Comparison of ENCODE assay signal across 21 cellular contexts in genomic region chrX:132207996-132208395, GRCh38. TPM values are rescaled to one million over a fixed set of nuclear protein-coding genes. Genes with fewer than 3 reads are reported as not detected.
DNase-seq lines count a peak whose midpoint lies in the region; ATAC-seq, FAIRE-seq and TF ChIP-seq lines count a peak whose summit lies in the region.
"Had no signal": no experiment of that assay in that cellular context is flagged by ENCODE, and none has a peak within 500 bp of the region (broad histone marks: within the 10 kb centered on the region; RNA-seq: fewer than 3 reads in every experiment).

No MANE protein-coding gene starts in this region.

- peaks cover 45% of the 10 kb centered on the region for H3K79me2 ChIP-seq in Loucy (ENCODE audit: insufficient read depth, low read length)

- FAIRE-seq in D721Med (lab: Jason Lieb, UNC) (no peak), urothelium cell line (lab: Jason Lieb, UNC) (no peak)
- FAIRE-seq: GM12878, H54 had no signal

- peaks cover 20% of the 10 kb centered on the region for H3K4me1 ChIP-seq in CD8-positive, alpha-beta T cell (ENCODE audit: insufficient read depth, low read length)
- peaks cover 33% of the 10 kb centered on the region for H3K4me1 ChIP-seq in Loucy (ENCODE audit: insufficient read depth, low read length, poor library complexity, severe bottlenecking)
- H3K4me1 ChIP-seq: Caco-2, SJSA1 had no signal

- no peak overlapping the region for H3K27ac ChIP-seq in CD8-positive, alpha-beta T cell (ENCODE audit: low read depth, low read length)
- H3K27ac ChIP-seq: BLaER1, SJSA1 had no signal

- POLR2A ChIA-PET in CD8-positive, alpha-beta T cell (lab: Charles Lee) = no interaction called here

- H3K27ac Mint-ChIP-seq in CD8-positive, alpha-beta T cell = no peak overlapping the region
- H3K27ac Mint-ChIP-seq in progenitor cell of endocrine pancreas = peak overlapping the region; percentile 77
- H3K27ac Mint-ChIP-seq: CD4-positive, alpha-beta T cell; IgD-negative memory B cell had no signal

- H2AFZ ChIP-seq in Loucy (ENCODE audit: low read length) = no peak overlapping the region

- peaks cover 12% of the 10 kb centered on the region for H4K20me1 ChIP-seq in Loucy (ENCODE audit: insufficient read depth, low read length, poor library complexity, severe bottlenecking)

- intact Hi-C loops in CD8-positive, alpha-beta T cell (cut with DNase I, micrococcal nuclease) = no loop called here

- no peaks in the 10 kb centered on the region for H3K9me3 ChIP-seq in CD8-positive, alpha-beta T cell (ENCODE audit: low read length)
- no peaks in the 10 kb centered on the region for H3K9me3 ChIP-seq in Loucy (ENCODE audit: insufficient read depth, low read depth, low read length)
- H3K9me3 ChIP-seq: BLaER1, Caco-2, SJSA1 had no signal

- TF ChIP-seq CTCF in CD8-positive, alpha-beta T cell (IDR thresholded peaks at IDR 0.05) = no peak
- no peak for TF ChIP-seq CTCF in Loucy (conservative IDR thresholded peaks at IDR 0.05; ENCODE audit: low read length)
- TF ChIP-seq CTCF in progenitor cell of endocrine pancreas (IDR thresholded peaks at IDR 0.05; ENCODE audit: unreplicated experiment) = no peak
- no peak for TF ChIP-seq CTCF in D721Med (IDR thresholded peaks at IDR 0.05; ENCODE audit: insufficient read depth, missing control alignments)

- no peak overlapping the region for H3K9ac ChIP-seq in Loucy (ENCODE audit: low read depth, low read length, poor library complexity, severe bottlenecking)
- H3K9ac ChIP-seq: BLaER1 had no signal

- H3F3A ChIP-seq in Loucy (ENCODE audit: low read depth) = no peaks in the 10 kb centered on the region

- H3K9me2 ChIP-seq in Loucy (replicated peaks; ENCODE audit: low read depth, low read length) = no peaks in the 10 kb centered on the region

- no peaks in the 10 kb centered on the region for H3K9me3 Mint-ChIP-seq in CD8-positive, alpha-beta T cell
- peaks cover 4% of the 10 kb centered on the region for H3K9me3 Mint-ChIP-seq in progenitor cell of endocrine pancreas (ENCODE audit: low read depth)
- H3K9me3 Mint-ChIP-seq: CD4-positive, alpha-beta T cell; IgD-negative memory B cell had no signal

- no peak for ATAC-seq in CD8-positive, alpha-beta T cell
- ATAC-seq: GM12878, Right ventricle myocardium inferior had no signal

- H3K36me3 Mint-ChIP-seq in CD8-positive, alpha-beta T cell = peaks cover 41% of the 10 kb centered on the region
- H3K36me3 Mint-ChIP-seq in progenitor cell of endocrine pancreas (ENCODE audit: insufficient read depth) = peaks cover 31% of the 10 kb centered on the region

- H3K36me3 ChIP-seq in CD8-positive, alpha-beta T cell (ENCODE audit: insufficient read depth, low read length) = no peaks in the 10 kb centered on the region
- no peaks in the 10 kb centered on the region; the same call in 1 of the 2 replicates for H3K36me3 ChIP-seq in Loucy (ENCODE audit: insufficient read depth, low read length)

- CTCF ChIA-PET in CD8-positive, alpha-beta T cell (lab: Charles Lee) = interaction anchor here (1.9 to 2.0 kb wide), 2 partner anchors 11 to 84 kb away, joined by 4 to 5 read pairs; partner anchors contain the start of gene RAP2C

- no peak overlapping the region for H3K4me3 ChIP-seq in CD8-positive, alpha-beta T cell (ENCODE audit: low read depth, low read length)
- no peak overlapping the region for H3K4me3 ChIP-seq in Loucy (ENCODE audit: low read length, poor library complexity, severe bottlenecking)
- H3K4me3 ChIP-seq: BLaER1, GM12878, SJSA1 had no signal

- H3K4me2 ChIP-seq in Loucy (ENCODE audit: low read depth, low read length, poor library complexity, severe bottlenecking) = peak overlapping the region; percentile 45
- H3K4me2 ChIP-seq: BLaER1 had no signal

- DNase-seq in CD8-positive, alpha-beta T cell = no peak
- DNase-seq in iris pigment epithelial cell (ENCODE audit: low read depth) (peak; percentile 46), progenitor cell of endocrine pancreas (ENCODE audit: low spot score, unreplicated experiment) (no peak), D721Med (ENCODE audit: insufficient read length, low spot score) (no peak), urothelium cell line (ENCODE audit: low spot score) (no peak), NCI-H82 (lab: John Stamatoyannopoulos, UW) (no peak)
- DNase-seq: Caco-2; CD4-positive, alpha-beta T cell; DND-41; NCI-H1048; NCI-H146; NCI-H2029; NCI-H2171 treated with DMSO at 0.1 percent for 48 hours; NCI-H524 treated with DMSO at 0.1 percent for 48 hours had no signal

- peaks cover 61% of the 10 kb centered on the region for H3K4me1 Mint-ChIP-seq in CD8-positive, alpha-beta T cell (ENCODE audit: low read depth)
- H3K4me1 Mint-ChIP-seq in progenitor cell of endocrine pancreas (ENCODE audit: low read depth) = peaks cover 29% of the 10 kb centered on the region

- H3K27me3 Mint-ChIP-seq in CD8-positive, alpha-beta T cell (ENCODE audit: low read depth) = no peaks in the 10 kb centered on the region
- no peaks in the 10 kb centered on the region for H3K27me3 Mint-ChIP-seq in progenitor cell of endocrine pancreas
- H3K27me3 Mint-ChIP-seq: CD4-positive, alpha-beta T cell; IgD-negative memory B cell had no signal

- peak overlapping the region; percentile 15 for H3K4me3 Mint-ChIP-seq in CD8-positive, alpha-beta T cell
- no peak overlapping the region for H3K4me3 Mint-ChIP-seq in progenitor cell of endocrine pancreas (ENCODE audit: low read depth)
- H3K4me3 Mint-ChIP-seq: CD4-positive, alpha-beta T cell; IgD-negative memory B cell had no signal

- H3K27me3 ChIP-seq in CD8-positive, alpha-beta T cell (ENCODE audit: insufficient read depth, low read length) = no peaks in the 10 kb centered on the region
- H3K27me3 ChIP-seq in Loucy (ENCODE audit: insufficient read depth, low read length, poor library complexity, severe bottlenecking) = no peaks in the 10 kb centered on the region
- H3K27me3 ChIP-seq: SJSA1 had no signal

RNA-seq across cellular contexts. Expression of gene RAP2C, which starts 11.3 kb away (rescaled TPM):
- 10 to 100 TPM; 61.0 to 64.9 TPM for total RNA-seq in CD8-positive, alpha-beta T cell
- total RNA-seq in progenitor cell of endocrine pancreas = 48.8 and 57.3 TPM in 2 replicates
